ENCODE assay signal across 8 cellular contexts in genomic region chr7:158821173-158822021, GRCh38. TPM values are rescaled to one million over a fixed set of nuclear protein-coding genes. Genes with fewer than 3 reads are reported as not detected.
DNase-seq lines count a peak whose midpoint lies in the region; ATAC-seq and TF ChIP-seq lines count a peak whose summit lies in the region.

No MANE protein-coding gene starts in this region.

- no peaks in the 10 kb centered on the region for H3K27me3 ChIP-seq in body of pancreas

- H3K27ac ChIP-seq in body of pancreas: peak overlapping the region in 1 of 4 donors; percentile 21

- no peaks in the 10 kb centered on the region for H3K27me3 Mint-ChIP-seq in activated CD4-positive, alpha-beta T cell treated with anti-CD3 and anti-CD28 coated beads, Interleukin-2, amount 10 ng/mL, durations not matched to agents 7 days and 5 days
- H3K27me3 Mint-ChIP-seq in activated CD8-positive, alpha-beta T cell treated with anti-CD3 and anti-CD28 coated beads, Interleukin-2, amount 10 ng/mL, durations not matched to agents 7 days and 5 days (ENCODE audit: low read depth): no peaks in the 10 kb centered on the region
- H3K27me3 Mint-ChIP-seq in glutamatergic neuron (ENCODE audit: unreplicated experiment): peaks cover 3% of the 10 kb centered on the region
- H3K27me3 Mint-ChIP-seq in stimulated activated naive CD8-positive, alpha-beta T cell treated with anti-CD3 and anti-CD28 coated beads, Interleukin-15, Interleukin-2, amounts not matched to agents 100 ng/mL and 50 ng/mL, for 24 hours: no peaks in the 10 kb centered on the region

- peak; percentile 43 for DNase-seq in activated CD4-positive, alpha-beta T cell treated with anti-CD3 and anti-CD28 coated beads, Interleukin-2, amount 10 ng/mL, durations not matched to agents 7 days and 5 days
- DNase-seq in activated CD4-positive, alpha-beta T cell treated with anti-CD3 and anti-CD28 coated beads, Interleukin-2, amount 50 U/mL, for 4 hours: no peak
- peak; percentile 47 for DNase-seq in activated CD8-positive, alpha-beta T cell treated with anti-CD3 and anti-CD28 coated beads, Interleukin-2, amount 10 ng/mL, durations not matched to agents 7 days and 5 days
- DNase-seq in glutamatergic neuron (no peak), body of pancreas (no peak), SK-N-DZ (ENCODE audit: low spot score) (no peak)

- peaks cover 57% of the 10 kb centered on the region for H3K4me1 ChIP-seq in body of pancreas

- H3K27ac Mint-ChIP-seq in activated CD4-positive, alpha-beta T cell treated with anti-CD3 and anti-CD28 coated beads, Interleukin-2, amount 10 ng/mL, durations not matched to agents 7 days and 5 days: peak overlapping the region; percentile 91
- peak overlapping the region; percentile 88 for H3K27ac Mint-ChIP-seq in activated CD8-positive, alpha-beta T cell treated with anti-CD3 and anti-CD28 coated beads, Interleukin-2, amount 10 ng/mL, durations not matched to agents 7 days and 5 days
- peak overlapping the region; percentile 29 for H3K27ac Mint-ChIP-seq in glutamatergic neuron (ENCODE audit: unreplicated experiment)
- peak overlapping the region; percentile 99 for H3K27ac Mint-ChIP-seq in stimulated activated naive CD8-positive, alpha-beta T cell treated with anti-CD3 and anti-CD28 coated beads, Interleukin-15, Interleukin-2, amounts not matched to agents 100 ng/mL and 50 ng/mL, for 24 hours

- POLR2A ChIA-PET in activated CD4-positive, alpha-beta T cell treated with anti-CD3 and anti-CD28 coated beads, Interleukin-2, amount 10 ng/mL, durations not matched to agents 7 days and 5 days (lab: Charles Lee): no interaction called here
- POLR2A ChIA-PET in activated CD8-positive, alpha-beta T cell treated with anti-CD3 and anti-CD28 coated beads, Interleukin-2, amount 10 ng/mL, durations not matched to agents 7 days and 5 days (lab: Charles Lee): interaction anchor here (3.8 kb wide), 1 partner anchor 9 kb away, joined by 29 read pairs; no protein-coding TSS in a partner anchor

- intact Hi-C loops in body of pancreas (cut with DNase I): no loop called here

- WGBS in body of pancreas, 2 donors: 81 to 86% methylated on average over 14 of the region's 14 CpGs

- peaks cover 89% of the 10 kb centered on the region for H3K4me1 Mint-ChIP-seq in activated CD4-positive, alpha-beta T cell treated with anti-CD3 and anti-CD28 coated beads, Interleukin-2, amount 10 ng/mL, durations not matched to agents 7 days and 5 days
- H3K4me1 Mint-ChIP-seq in activated CD8-positive, alpha-beta T cell treated with anti-CD3 and anti-CD28 coated beads, Interleukin-2, amount 10 ng/mL, durations not matched to agents 7 days and 5 days (ENCODE audit: low read depth): peaks cover 87% of the 10 kb centered on the region
- H3K4me1 Mint-ChIP-seq in glutamatergic neuron (ENCODE audit: low read depth, unreplicated experiment): peaks cover 39% of the 10 kb centered on the region
- H3K4me1 Mint-ChIP-seq in stimulated activated naive CD8-positive, alpha-beta T cell treated with anti-CD3 and anti-CD28 coated beads, Interleukin-15, Interleukin-2, amounts not matched to agents 100 ng/mL and 50 ng/mL, for 24 hours (ENCODE audit: low read depth): peaks cover 94% of the 10 kb centered on the region

- no peak for TF ChIP-seq POLR2A in body of pancreas (IDR thresholded peaks at IDR 0.05)

- H3K36me3 Mint-ChIP-seq in activated CD4-positive, alpha-beta T cell treated with anti-CD3 and anti-CD28 coated beads, Interleukin-2, amount 10 ng/mL, durations not matched to agents 7 days and 5 days (ENCODE audit: low read depth): peaks cover 37% of the 10 kb centered on the region
- peaks cover 32% of the 10 kb centered on the region for H3K36me3 Mint-ChIP-seq in activated CD8-positive, alpha-beta T cell treated with anti-CD3 and anti-CD28 coated beads, Interleukin-2, amount 10 ng/mL, durations not matched to agents 7 days and 5 days (ENCODE audit: low read depth)
- no peaks in the 10 kb centered on the region for H3K36me3 Mint-ChIP-seq in glutamatergic neuron (ENCODE audit: unreplicated experiment)
- H3K36me3 Mint-ChIP-seq in stimulated activated naive CD8-positive, alpha-beta T cell treated with anti-CD3 and anti-CD28 coated beads, Interleukin-15, Interleukin-2, amounts not matched to agents 100 ng/mL and 50 ng/mL, for 24 hours (ENCODE audit: low read depth): peaks cover 10% of the 10 kb centered on the region

- H3K4me3 Mint-ChIP-seq in activated CD4-positive, alpha-beta T cell treated with anti-CD3 and anti-CD28 coated beads, Interleukin-2, amount 10 ng/mL, durations not matched to agents 7 days and 5 days: peak overlapping the region; percentile 66
- peak overlapping the region; percentile 64 for H3K4me3 Mint-ChIP-seq in activated CD8-positive, alpha-beta T cell treated with anti-CD3 and anti-CD28 coated beads, Interleukin-2, amount 10 ng/mL, durations not matched to agents 7 days and 5 days
- H3K4me3 Mint-ChIP-seq in glutamatergic neuron (ENCODE audit: unreplicated experiment): peak overlapping the region; percentile 47
- peak overlapping the region; percentile 75 for H3K4me3 Mint-ChIP-seq in stimulated activated naive CD8-positive, alpha-beta T cell treated with anti-CD3 and anti-CD28 coated beads, Interleukin-15, Interleukin-2, amounts not matched to agents 100 ng/mL and 50 ng/mL, for 24 hours

- H3K9me3 ChIP-seq in body of pancreas: no peaks in the 10 kb centered on the region

- no peak overlapping the region for H3K4me3 ChIP-seq in body of pancreas

- no peaks in the 10 kb centered on the region for H3K36me3 ChIP-seq in body of pancreas (replicated peaks in 1 of 2; ENCODE audit: insufficient read depth in 1 of 2, low read depth in 2 of 2)

- TF ChIP-seq CTCF in glutamatergic neuron (IDR thresholded peaks at IDR 0.05; ENCODE audit: partially characterized antibody, unreplicated experiment) (no peak), body of pancreas (IDR thresholded peaks at IDR 0.05) (no peak)

- CTCF ChIA-PET in activated CD4-positive, alpha-beta T cell treated with anti-CD3 and anti-CD28 coated beads, Interleukin-2, amount 10 ng/mL, durations not matched to agents 7 days and 5 days (lab: Charles Lee): interaction anchor here (0.6 to 1.0 kb wide), 3 partner anchors 10 to 1477 kb away, joined by 3 to 5 read pairs (median 3); no protein-coding TSS in a partner anchor
- CTCF ChIA-PET in activated CD8-positive, alpha-beta T cell treated with anti-CD3 and anti-CD28 coated beads, Interleukin-2, amount 10 ng/mL, durations not matched to agents 7 days and 5 days (lab: Charles Lee): interaction anchor here (1.6 kb wide), 1 partner anchor 15 kb away, joined by 4 read pairs; no protein-coding TSS in a partner anchor

- H3K9me3 Mint-ChIP-seq in activated CD4-positive, alpha-beta T cell treated with anti-CD3 and anti-CD28 coated beads, Interleukin-2, amount 10 ng/mL, durations not matched to agents 7 days and 5 days: no peaks in the 10 kb centered on the region
- H3K9me3 Mint-ChIP-seq in activated CD8-positive, alpha-beta T cell treated with anti-CD3 and anti-CD28 coated beads, Interleukin-2, amount 10 ng/mL, durations not matched to agents 7 days and 5 days (ENCODE audit: insufficient read depth): no peaks in the 10 kb centered on the region
- H3K9me3 Mint-ChIP-seq in glutamatergic neuron (ENCODE audit: unreplicated experiment): no peaks in the 10 kb centered on the region
- no peaks in the 10 kb centered on the region for H3K9me3 Mint-ChIP-seq in stimulated activated naive CD8-positive, alpha-beta T cell treated with anti-CD3 and anti-CD28 coated beads, Interleukin-15, Interleukin-2, amounts not matched to agents 100 ng/mL and 50 ng/mL, for 24 hours

- ATAC-seq in activated CD8-positive, alpha-beta T cell treated with anti-CD3 and anti-CD28 coated beads, Interleukin-2, amount 10 ng/mL, durations not matched to agents 7 days and 5 days: peak; percentile 20
- no peak for ATAC-seq in body of pancreas
- no peak for ATAC-seq in GM18511 (IDR thresholded peaks at IDR 0.05; ENCODE audit: unreplicated experiment)

RNA-seq across cellular contexts. Expression of gene ESYT2, which starts 7.9 kb away (rescaled TPM):
- 100 to 1,000 TPM; 116 to 124 TPM for total RNA-seq in activated CD4-positive, alpha-beta T cell treated with anti-CD3 and anti-CD28 coated beads, Interleukin-2, amount 10 ng/mL, durations not matched to agents 7 days and 5 days
- 10 to 100 TPM; 85.0 to 85.9 TPM for total RNA-seq in activated CD8-positive, alpha-beta T cell treated with anti-CD3 and anti-CD28 coated beads, Interleukin-2, amount 10 ng/mL, durations not matched to agents 7 days and 5 days
- 41.9 TPM for total RNA-seq in glutamatergic neuron (ENCODE audit: unreplicated experiment)
- total RNA-seq in body of pancreas: 10 to 100 TPM; 35.9 to 40.5 TPM
- polyA plus RNA-seq in SK-N-DZ (2014; cell fraction: cytosol; rRNA removed): 33.9 and 42.8 TPM in 2 replicates
- 19.8 and 21.4 TPM in 2 replicates for polyA plus RNA-seq in SK-N-DZ (2014; cell fraction: nucleus; rRNA removed)

RNA-seq across cellular contexts. Expression of gene DYNC2I1, which starts 35.0 kb away (rescaled TPM):
- 10 to 100 TPM; 10.6 to 13.2 TPM for total RNA-seq in activated CD4-positive, alpha-beta T cell treated with anti-CD3 and anti-CD28 coated beads, Interleukin-2, amount 10 ng/mL, durations not matched to agents 7 days and 5 days
- total RNA-seq in activated CD8-positive, alpha-beta T cell treated with anti-CD3 and anti-CD28 coated beads, Interleukin-2, amount 10 ng/mL, durations not matched to agents 7 days and 5 days: 10 to 100 TPM; 17.4 to 18.9 TPM
- total RNA-seq in glutamatergic neuron (ENCODE audit: unreplicated experiment): 21.6 TPM
- total RNA-seq in body of pancreas: 10 to 100 TPM; 13.7 to 14.8 TPM
- 3.9 and 4.9 TPM in 2 replicates for polyA plus RNA-seq in SK-N-DZ (2014; cell fraction: cytosol; rRNA removed)
- 9.2 and 20.0 TPM in 2 replicates for polyA plus RNA-seq in SK-N-DZ (2014; cell fraction: nucleus; rRNA removed)

Comparison
In these comparisons a context has a peak if more than half of its experiments do, and no peak if none do; other contexts are left out.
1. DNase-seq: peak in activated CD4-positive, alpha-beta T cell treated with anti-CD3 and anti-CD28 coated beads, Interleukin-2, amount 10 ng/mL, durations not matched to agents 7 days and 5 days (single experiment) and activated CD8-positive, alpha-beta T cell treated with anti-CD3 and anti-CD28 coated beads, Interleukin-2, amount 10 ng/mL, durations not matched to agents 7 days and 5 days (single experiment); none in activated CD4-positive, alpha-beta T cell treated with anti-CD3 and anti-CD28 coated beads, Interleukin-2, amount 50 U/mL, for 4 hours (0 of 2), glutamatergic neuron (single experiment), body of pancreas (0 of 4) and SK-N-DZ (single experiment).
2. H3K27ac Mint-ChIP-seq: peak in every context shown above with its lines; median percentile 99 in stimulated activated naive CD8-positive, alpha-beta T cell treated with anti-CD3 and anti-CD28 coated beads, Interleukin-15, Interleukin-2, amounts not matched to agents 100 ng/mL and 50 ng/mL, for 24 hours; 91 in activated CD4-positive, alpha-beta T cell treated with anti-CD3 and anti-CD28 coated beads, Interleukin-2, amount 10 ng/mL, durations not matched to agents 7 days and 5 days; 88 in activated CD8-positive, alpha-beta T cell treated with anti-CD3 and anti-CD28 coated beads, Interleukin-2, amount 10 ng/mL, durations not matched to agents 7 days and 5 days; 29 in glutamatergic neuron.
3. Peak in every context shown above with its lines, with median percentiles within 50 percentile points of each other: H3K4me3 Mint-ChIP-seq.